In genomic region chr12:89345376-89345775, GRCh38 we compare ENCODE assay signal across 1 cellular context.
TF ChIP-seq lines count a peak whose summit lies in the region.

No MANE protein-coding gene starts in this region.

TF ChIP-seq in endothelial cell of umbilical vein, 7 proteins besides CTCF, POLR2A, EP300 and RAD21 (continued from another document):
- no peak for TF ChIP-seq EZH2 (IDR thresholded peaks at IDR 0.05; ENCODE audit: borderline replicate concordance, low read depth, low read length, severe bottlenecking)
